In genomic region chr3:42652251-42652610, GRCh38 we compare ENCODE assay signal across 8 cellular contexts. TPM values are rescaled to one million over a fixed set of nuclear protein-coding genes. Genes with fewer than 3 reads are reported as not detected.
DNase-seq lines count a peak whose midpoint lies in the region; TF ChIP-seq lines count a peak whose summit lies in the region.

No MANE protein-coding gene starts in this region.

- peaks cover 0 to 3% (median 0%) of the 10 kb centered on the region in 3 donors for H3K27me3 Mint-ChIP-seq in immature natural killer cell (ENCODE audit: low read depth in 3 of 3)

- H3K27me3 ChIP-seq in left ventricle myocardium inferior (ENCODE audit: low read depth) (no peaks in the 10 kb centered on the region), Peyer's patch (no peaks in the 10 kb centered on the region), uterus (no peaks in the 10 kb centered on the region)

- peak overlapping the region in 2 of 6 donors; percentile 3 to 32 for H3K27ac Mint-ChIP-seq in immature natural killer cell

- DNase-seq in left ventricle myocardium inferior (no peak), cardiac septum (ENCODE audit: low spot score) (no peak), Peyer's patch (no peak), foreskin fibroblast (no peak), uterus (no peak), immature natural killer cell (no peak), GM19240 (ENCODE audit: insufficient read length, low spot score) (no peak), SIG-M5 treated with dmso at 0.1 percent for 504 hours (lab: John Stamatoyannopoulos, UW; ENCODE audit: unreplicated experiment) (no peak)

- H3K4me1 ChIP-seq in left ventricle myocardium inferior (peaks cover 81% of the 10 kb centered on the region), Peyer's patch (peaks cover 5 to 43% (median 15%) of the 10 kb centered on the region in 4 donors), uterus (peaks cover 3 to 21% of the 10 kb centered on the region in 2 donors)

- peaks cover 21 to 23% of the 10 kb centered on the region in 2 donors for H3K4me1 Mint-ChIP-seq in immature natural killer cell

- H3K4me3 ChIP-seq in left ventricle myocardium inferior (peak overlapping the region; percentile 81), Peyer's patch (peak overlapping the region in 3 of 4 donors; percentile 6 to 84 (median 82)), foreskin fibroblast (ENCODE audit: low read depth in 1 of 2, low read length in 2 of 2) (peak overlapping the region; percentile 85 to 89), uterus (peak overlapping the region; percentile 87 to 88)

- H3K36me3 Mint-ChIP-seq in immature natural killer cell, result peaks cover 0 to 9% (median 4%) of the 10 kb centered on the region in 3 donors

- H3K27ac ChIP-seq in left ventricle myocardium inferior (replicated peaks) (peak overlapping the region; percentile 96), Peyer's patch (peak overlapping the region in 3 of 4 donors; percentile 77 to 90 (median 84)), uterus (peak overlapping the region; percentile 98 to 99)

- intact Hi-C loops in left ventricle myocardium inferior (cut with micrococcal nuclease), result loop anchor here (10.0 kb wide), 1 partner anchor 93 kb away; no protein-coding TSS in a partner anchor
- intact Hi-C loops in cardiac septum (cut with DNase I), result loop anchor here (2.0 kb wide), 1 partner anchor 51 kb away; the partner anchor contains the start of gene NKTR
- intact Hi-C loops in uterus (cut with DNase I; ENCODE audit: low total_unique reads), result loop anchor here (10.0 kb wide), 1 partner anchor 47 kb away; the partner anchor contains the start of gene NKTR

- H3K36me3 ChIP-seq in left ventricle myocardium inferior, result peaks cover 17% of the 10 kb centered on the region
- peaks cover 0 to 14% (median 0%) of the 10 kb centered on the region in 3 donors for H3K36me3 ChIP-seq in Peyer's patch
- H3K36me3 ChIP-seq in uterus, result no peaks in the 10 kb centered on the region

- no peaks in the 10 kb centered on the region for H3K9me3 Mint-ChIP-seq in immature natural killer cell

- no peaks in the 10 kb centered on the region for H3K9me3 ChIP-seq in left ventricle myocardium inferior (replicated peaks)
- no peaks in the 10 kb centered on the region for H3K9me3 ChIP-seq in Peyer's patch
- no peaks in the 10 kb centered on the region for H3K9me3 ChIP-seq in uterus

- H3K4me3 Mint-ChIP-seq in immature natural killer cell, result peak overlapping the region in 2 of 5 donors; percentile 1 to 9

- TF ChIP-seq POLR2A in Peyer's patch (IDR thresholded peaks at IDR 0.05), result no peak
- no peak for TF ChIP-seq POLR2A in uterus (IDR thresholded peaks at IDR 0.05)

- TF ChIP-seq CTCF in left ventricle myocardium inferior (IDR thresholded peaks at IDR 0.05; ENCODE audit: borderline replicate concordance), result no peak
- no peak for TF ChIP-seq CTCF in Peyer's patch (IDR thresholded peaks at IDR 0.05)
- TF ChIP-seq CTCF in foreskin fibroblast (IDR thresholded peaks at IDR 0.05; ENCODE audit: low read depth, low read length), result no peak
- no peak for TF ChIP-seq CTCF in uterus (IDR thresholded peaks at IDR 0.05)

RNA-seq across cellular contexts. Expression of gene ZBTB47, which starts 1.3 kb away (rescaled TPM):
- total RNA-seq in left ventricle myocardium inferior (118 TPM), cardiac septum (202 TPM), Peyer's patch (10 to 100 TPM in 3 of 4 donors, 1 to 10 TPM in 1; 5.3 to 30.5 (median 14.7) TPM), uterus (10 to 100 TPM; 29.1 to 44.7 (median 32.1) TPM)
- polyA plus RNA-seq in immature natural killer cell, result under 1 TPM in 2 of 3 donors, not detected in 1; 0.16 to 0.24 TPM

RNA-seq across cellular contexts. Expression of gene KLHL40, which starts 33.1 kb away (rescaled TPM):
- total RNA-seq in left ventricle myocardium inferior, result 0.22 TPM
- 0.57 TPM for total RNA-seq in cardiac septum
- total RNA-seq in Peyer's patch, result not detected
- not detected for total RNA-seq in uterus
- polyA plus RNA-seq in immature natural killer cell, result not detected

RNA-seq across cellular contexts. Expression of gene HHATL, which starts 50.4 kb away (rescaled TPM):
- total RNA-seq in left ventricle myocardium inferior (552 TPM), cardiac septum (505 TPM), Peyer's patch (1 to 10 TPM in 1 of 4 donors, not detected in 3; 3.4 TPM), uterus (1 to 10 TPM in 1 of 4 donors, under 1 TPM in 1, not detected in 2; 0.62 to 1.3 TPM)
- not detected for polyA plus RNA-seq in immature natural killer cell

RNA-seq across cellular contexts. Expression of gene NKTR, which starts 51.7 kb away (rescaled TPM):
- 20.0 TPM for total RNA-seq in left ventricle myocardium inferior
- 35.1 TPM for total RNA-seq in cardiac septum
- total RNA-seq in Peyer's patch, result 100 to 1,000 TPM; 118 to 386 (median 187) TPM
- total RNA-seq in uterus, result 100 to 1,000 TPM; 119 to 361 (median 164) TPM
- 10 to 100 TPM in 1 of 3 donors, 1 to 10 TPM in 2; 6.9 to 15.9 (median 7.4) TPM for polyA plus RNA-seq in immature natural killer cell

Comparison
In these comparisons a context has a peak if more than half of its experiments do, and no peak if none do; other contexts are left out.
1. RNA of gene HHATL, which starts 50.4 kb away (total RNA-seq): 552 TPM in left ventricle myocardium inferior (single experiment) and 505 TPM in cardiac septum (single experiment); 0.62 to 1.3 TPM in uterus and 3.4 TPM in Peyer's patch; every median in the first group is over 100 times any median in the second.
2. Peak in every context shown above with its lines, with median percentiles within 50 percentile points of each other: H3K27ac ChIP-seq and H3K4me3 ChIP-seq.